Comparison of ENCODE assay signal across 1 cellular context in genomic region chr1:94396356-94396755, GRCh38.
TF ChIP-seq lines count a peak whose summit lies in the region.

No MANE protein-coding gene starts in this region.

TF ChIP-seq in H1, 55 proteins besides CTCF, POLR2A, EP300 and RAD21 (continued from another document):
- no peak for TF ChIP-seq USF2 (IDR thresholded peaks at IDR 0.05; ENCODE audit: low read length)
- TF ChIP-seq SIN3A (conservative IDR thresholded peaks at IDR 0.05 in 1 of 2, IDR thresholded peaks at IDR 0.05 in 1 of 2; ENCODE audit: low read depth in 1 of 2, low read length in 2 of 2) = no peak
- TF ChIP-seq BACH1 (IDR thresholded peaks at IDR 0.05; ENCODE audit: low read length) = no peak
- no peak for TF ChIP-seq ASH2L (IDR thresholded peaks at IDR 0.05; ENCODE audit: low read length)
- TF ChIP-seq TEAD4 (IDR thresholded peaks at IDR 0.05; ENCODE audit: low read depth, low read length) = no peak
- no peak for TF ChIP-seq GABPA (IDR thresholded peaks at IDR 0.05; ENCODE audit: borderline replicate concordance, insufficient read depth, low read length)
- TF ChIP-seq ATF2 (IDR thresholded peaks at IDR 0.05; ENCODE audit: low read length) = no peak
- TF ChIP-seq JUN (IDR thresholded peaks at IDR 0.05; ENCODE audit: low read depth, low read length) = no peak
- TF ChIP-seq FOSL1 (IDR thresholded peaks at IDR 0.05; ENCODE audit: insufficient read depth, low read depth, low read length) = no peak
- TF ChIP-seq BCL11A (IDR thresholded peaks at IDR 0.05; ENCODE audit: low read depth in 2 of 2, low read length in 2 of 2) = no peak
